8 cellular contexts compared by ENCODE assay signal in the genomic region with DNA sequence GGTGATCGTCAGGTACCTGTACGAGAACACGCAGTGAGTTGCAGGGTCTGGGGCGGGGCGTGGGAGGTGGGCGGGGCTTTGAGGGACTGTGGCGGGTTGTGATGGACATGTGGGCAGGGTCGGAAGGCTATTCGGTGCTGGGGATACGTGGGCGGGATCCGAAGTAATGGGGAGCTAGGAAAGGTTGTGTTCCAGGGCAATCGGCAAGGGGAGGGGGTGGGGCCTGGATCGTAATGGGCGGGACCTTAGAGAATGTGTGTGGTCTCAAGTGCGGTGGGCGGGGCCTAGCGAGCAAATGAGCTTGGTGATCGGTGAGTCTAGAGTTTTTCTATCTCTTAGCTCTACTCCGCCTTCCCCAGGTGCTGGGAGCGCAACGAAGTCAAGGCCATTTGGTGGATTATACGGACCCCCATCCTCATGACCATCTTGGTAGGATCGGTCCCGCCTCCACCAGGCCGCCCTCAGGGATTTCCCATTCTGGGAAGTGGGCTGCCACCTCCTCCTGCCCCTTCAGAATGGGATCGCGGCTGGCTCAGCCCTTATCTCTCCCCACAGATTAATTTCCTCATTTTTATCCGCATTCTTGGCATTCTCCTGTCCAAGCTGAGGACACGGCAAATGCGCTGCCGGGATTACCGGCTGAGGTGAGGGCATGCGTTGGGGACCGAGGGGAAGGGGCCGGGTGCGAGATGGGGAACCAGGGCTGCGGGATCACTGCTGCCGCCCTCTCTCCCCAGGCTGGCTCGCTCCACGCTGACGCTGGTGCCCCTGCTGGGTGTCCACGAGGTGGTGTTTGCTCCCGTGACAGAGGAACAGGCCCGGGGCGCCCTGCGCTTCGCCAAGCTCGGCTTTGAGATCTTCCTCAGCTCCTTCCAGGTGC. TPM values are rescaled to one million over a fixed set of nuclear protein-coding genes. Genes with fewer than 3 reads are reported as not detected.
A peak's percentile ranks its signal among the peaks of the same experiment; 100 is the strongest.
DNase-seq lines count a peak whose midpoint lies in the region; ATAC-seq and TF ChIP-seq lines count a peak whose summit lies in the region.

No MANE protein-coding gene starts in this region.

- TF ChIP-seq CTCF in GM13977 (IDR thresholded peaks at IDR 0.05; ENCODE audit: extremely low read depth, insufficient read depth, missing control alignments) (no peak), chondrocyte (IDR thresholded peaks at IDR 0.05) (peak; percentile 56)

- in situ Hi-C loops in GM13977 (cut with MboI; ENCODE audit: low pct_unique_long_range_greater_than_20kb, low sequenced_read_pairs, unreplicated experiment) = no loop called here

- intact Hi-C loops in activated CD4-positive, alpha-beta T cell treated with anti-CD3 and anti-CD28 coated beads, Interleukin-2, amount 10 ng/mL, durations not matched to agents 24 days and 14 days (cut with micrococcal nuclease) = loop anchor here (2.0 kb wide), 1 partner anchor 171 kb away; a partner anchor contains a TSS
- intact Hi-C loops in left colon (cut with DNase I, micrococcal nuclease) = no loop called here

- peaks cover 16% of the 10 kb centered on the region for H3K4me1 Mint-ChIP-seq in activated CD4-positive, alpha-beta T cell treated with anti-CD3 and anti-CD28 coated beads, Interleukin-2, amount 10 ng/mL, durations not matched to agents 24 days and 14 days
- H3K4me1 Mint-ChIP-seq in chondrocyte (ENCODE audit: low read depth) = peaks cover 21% of the 10 kb centered on the region

- H3K27me3 Mint-ChIP-seq in activated CD4-positive, alpha-beta T cell treated with anti-CD3 and anti-CD28 coated beads, Interleukin-2, amount 10 ng/mL, durations not matched to agents 24 days and 14 days = peaks cover 6% of the 10 kb centered on the region
- peaks cover 3% of the 10 kb centered on the region for H3K27me3 Mint-ChIP-seq in chondrocyte (ENCODE audit: low read depth)

- H3K9me3 Mint-ChIP-seq in activated CD4-positive, alpha-beta T cell treated with anti-CD3 and anti-CD28 coated beads, Interleukin-2, amount 10 ng/mL, durations not matched to agents 24 days and 14 days = no peaks in the 10 kb centered on the region
- H3K9me3 Mint-ChIP-seq in chondrocyte (ENCODE audit: low read depth) = no peaks in the 10 kb centered on the region

- peak; percentile 78 for ATAC-seq in left colon

- peak overlapping the region; percentile 89 for H3K4me3 Mint-ChIP-seq in activated CD4-positive, alpha-beta T cell treated with anti-CD3 and anti-CD28 coated beads, Interleukin-2, amount 10 ng/mL, durations not matched to agents 24 days and 14 days
- peak overlapping the region; percentile 60 for H3K4me3 Mint-ChIP-seq in chondrocyte (ENCODE audit: unreplicated experiment)

- DNase-seq in GM13977 (ENCODE audit: low spot score) (peak; percentile 93), NCI-H1105 (lab: John Stamatoyannopoulos, UW) (peak; percentile 85), chondrocyte (ENCODE audit: low spot score) (peak; percentile 93), left colon (peak; percentile 97 to 98), HK-2 (ENCODE audit: unreplicated experiment) (no peak), amniotic stem cell (lab: John Stamatoyannopoulos, UW) (no peak)
- peak; percentile 92 for DNase-seq in activated CD4-positive, alpha-beta T cell treated with anti-CD3 and anti-CD28 coated beads, Interleukin-2, amount 10 ng/mL, durations not matched to agents 24 days and 14 days
- DNase-seq in stimulated activated CD4-positive, alpha-beta T cell treated with anti-CD3 and anti-CD28 coated beads, Interleukin-2, amount 100 ng/mL, for 48 hours = peak; percentile 67 to 82

- H3K27ac Mint-ChIP-seq in activated CD4-positive, alpha-beta T cell treated with anti-CD3 and anti-CD28 coated beads, Interleukin-2, amount 10 ng/mL, durations not matched to agents 24 days and 14 days = peak overlapping the region; percentile 85
- no peak overlapping the region for H3K27ac Mint-ChIP-seq in chondrocyte (ENCODE audit: unreplicated experiment)

- peaks cover 3% of the 10 kb centered on the region for H3K36me3 Mint-ChIP-seq in activated CD4-positive, alpha-beta T cell treated with anti-CD3 and anti-CD28 coated beads, Interleukin-2, amount 10 ng/mL, durations not matched to agents 24 days and 14 days (ENCODE audit: low read depth)
- no peaks in the 10 kb centered on the region for H3K36me3 Mint-ChIP-seq in chondrocyte (ENCODE audit: low read depth)

RNA-seq across cellular contexts. Expression of a gene that starts 9.6 kb away (rescaled TPM):
- total RNA-seq in activated CD4-positive, alpha-beta T cell treated with anti-CD3 and anti-CD28 coated beads, Interleukin-2, amount 10 ng/mL, durations not matched to agents 24 days and 14 days = 4.2 and 5.8 TPM in 2 replicates
- total RNA-seq in chondrocyte = 0.41 to 2.4 TPM (median 1.3 TPM) in 3 replicates
- 10 to 100 TPM; 21.2 to 22.6 TPM for total RNA-seq in left colon

RNA-seq across cellular contexts. Expression of a gene that starts 14.2 kb away (rescaled TPM):
- total RNA-seq in activated CD4-positive, alpha-beta T cell treated with anti-CD3 and anti-CD28 coated beads, Interleukin-2, amount 10 ng/mL, durations not matched to agents 24 days and 14 days = 810 and 849 TPM in 2 replicates
- 310 to 361 TPM (median 314 TPM) in 3 replicates for total RNA-seq in chondrocyte
- total RNA-seq in left colon = 100 to 1,000 TPM; 205 to 223 TPM

RNA-seq across cellular contexts. Expression of a gene that starts 14.9 kb away (rescaled TPM):
- total RNA-seq in activated CD4-positive, alpha-beta T cell treated with anti-CD3 and anti-CD28 coated beads, Interleukin-2, amount 10 ng/mL, durations not matched to agents 24 days and 14 days = 16.7 and 20.9 TPM in 2 replicates
- total RNA-seq in chondrocyte = 11.9 to 13.7 TPM (median 13.4 TPM) in 3 replicates
- total RNA-seq in left colon = 10 to 100 TPM in 1 of 2 donors, 1 to 10 TPM in 1; 10.0 to 10.3 TPM

RNA-seq across cellular contexts. Expression of a gene that starts 38.4 kb away (rescaled TPM):
- 157 and 180 TPM in 2 replicates for total RNA-seq in activated CD4-positive, alpha-beta T cell treated with anti-CD3 and anti-CD28 coated beads, Interleukin-2, amount 10 ng/mL, durations not matched to agents 24 days and 14 days
- total RNA-seq in chondrocyte (20.5 to 28.3 TPM (median 22.4 TPM) in 3 replicates), left colon (100 to 1,000 TPM; 105 TPM)

RNA-seq across cellular contexts. Expression of a gene that starts 53.1 kb away (rescaled TPM):
- 34.2 and 34.7 TPM in 2 replicates for total RNA-seq in activated CD4-positive, alpha-beta T cell treated with anti-CD3 and anti-CD28 coated beads, Interleukin-2, amount 10 ng/mL, durations not matched to agents 24 days and 14 days
- 12.7 to 14.8 TPM (median 14.3 TPM) in 3 replicates for total RNA-seq in chondrocyte
- 10 to 100 TPM; 27.3 to 28.0 TPM for total RNA-seq in left colon

Comparison
In these comparisons a context has a peak if more than half of its experiments do, and no peak if none do; other contexts are left out.
1. DNase-seq: peak in GM13977 (single experiment), NCI-H1105 (single experiment), activated CD4-positive, alpha-beta T cell treated with anti-CD3 and anti-CD28 coated beads, Interleukin-2, amount 10 ng/mL, durations not matched to agents 24 days and 14 days (single experiment), chondrocyte (single experiment), left colon (2 of 2) and stimulated activated CD4-positive, alpha-beta T cell treated with anti-CD3 and anti-CD28 coated beads, Interleukin-2, amount 100 ng/mL, for 48 hours (2 of 2); none in HK-2 (single experiment) and amniotic stem cell (single experiment).